Comparison of ENCODE assay signal across 8 cellular contexts in the genomic region with DNA sequence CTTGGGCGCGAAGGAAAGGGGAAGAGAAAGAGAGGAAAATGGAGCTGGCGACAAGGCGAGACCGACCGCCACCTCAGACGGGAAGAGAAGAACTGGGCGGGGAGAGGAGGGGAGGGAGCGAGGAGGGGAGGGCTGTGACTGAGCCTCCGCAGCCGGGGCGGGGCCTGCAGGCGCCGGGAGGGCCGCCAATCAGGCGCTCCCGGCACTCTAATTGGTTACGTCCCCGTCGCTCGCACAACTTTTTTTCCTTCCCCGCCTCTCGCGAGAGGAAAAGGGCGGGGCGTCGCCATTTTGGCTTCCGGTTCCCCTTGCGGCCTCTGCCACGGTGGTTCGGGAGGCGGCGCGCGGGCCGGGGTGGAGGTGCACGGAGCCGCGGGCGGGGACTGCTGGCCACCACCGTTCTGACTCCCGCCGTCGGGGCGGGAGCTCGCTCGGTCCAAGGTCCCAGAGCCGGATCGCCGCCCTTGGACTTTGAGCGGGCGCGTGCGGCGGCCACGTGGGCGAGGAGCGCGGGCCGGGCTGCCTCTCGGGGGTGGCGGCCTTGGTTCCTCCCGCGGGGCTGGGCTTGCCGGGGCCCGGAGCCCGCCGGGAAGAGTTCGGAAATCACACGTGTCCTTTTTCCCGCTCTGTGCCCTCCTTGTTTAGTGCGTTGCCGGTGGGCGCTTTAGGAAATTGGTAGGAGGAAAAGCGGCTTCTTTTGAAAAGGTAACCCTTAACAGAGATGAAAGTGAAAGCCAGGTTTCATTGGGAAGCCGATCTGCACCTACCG. TPM values are rescaled to one million over a fixed set of nuclear protein-coding genes. Genes with fewer than 3 reads are reported as not detected.
DNase-seq lines count a peak whose midpoint lies in the region; ATAC-seq and TF ChIP-seq lines count a peak whose summit lies in the region.

A gene (minus strand): TSS at position 94 of the 769 bp plus-strand sequence. CDS start 176 bp downstream, outside the sequence.

- H3K27me3 ChIP-seq in upper lobe of left lung = no peaks in the 10 kb centered on the region

- H3K4me3 ChIP-seq in upper lobe of left lung = peak within 1 kb of the TSS; percentile 83 to 96 (median 91)

- DNase-seq in NCI-H1694 treated with DMSO at 0.1 percent for 48 hours (lab: John Stamatoyannopoulos, UW) = peak; percentile 84
- DNase-seq in amniotic stem cell (lab: John Stamatoyannopoulos, UW) = peak; percentile 80
- peak; percentile 96 for DNase-seq in left cardiac atrium
- DNase-seq in posterior vena cava (ENCODE audit: low spot score) = peak; percentile 99
- peak; percentile 95 to 96 for DNase-seq in upper lobe of left lung

- H3K4me3 Mint-ChIP-seq in T-helper 1 cell treated with Interleukin-12 subunit alpha and Interleukin-12 subunit beta and Interleukin-4 antibody, amounts not matched to agents 30 μg/mL and 1 μg/mL, for 36 hours = peak within 1 kb of the TSS; percentile 89

- 1% methylated on average over 27 to 69 of the region's 77 CpGs for WGBS in upper lobe of left lung, 2 donors

- H3K36me3 Mint-ChIP-seq in T-helper 1 cell treated with Interleukin-12 subunit alpha and Interleukin-12 subunit beta and Interleukin-4 antibody, amounts not matched to agents 30 μg/mL and 1 μg/mL, for 36 hours (ENCODE audit: low read depth) = peaks cover 14% of the 10 kb centered on the region

- intact Hi-C loops in left cardiac atrium (cut with DNase I) (loop anchor here in 1 of 2 donors (5.0 kb wide), 3 partner anchors 59 to 126 kb away; a partner anchor contains a TSS), posterior vena cava (cut with DNase I) (loop anchor here in 1 of 2 donors (10.0 kb wide), 1 partner anchor 61 kb away; no protein-coding TSS in a partner anchor)

- H3K36me3 ChIP-seq in upper lobe of left lung = no peaks in the 10 kb centered on the region

- peak within 1 kb of the TSS; percentile 96 to 100 (median 98) for H3K27ac ChIP-seq in upper lobe of left lung

- peak within 1 kb of the TSS; percentile 93 for H3K27ac Mint-ChIP-seq in T-helper 1 cell treated with Interleukin-12 subunit alpha and Interleukin-12 subunit beta and Interleukin-4 antibody, amounts not matched to agents 30 μg/mL and 1 μg/mL, for 36 hours

- ATAC-seq in GM18499 (IDR thresholded peaks at IDR 0.05; ENCODE audit: insufficient read depth, unreplicated experiment) (peak; percentile 36), HG02938 (IDR thresholded peaks at IDR 0.05; ENCODE audit: unreplicated experiment) (peak; percentile 54), left cardiac atrium (peak; percentile 99), upper lobe of left lung (ENCODE audit: low FRiP score in 2 of 2) (peak; percentile 99 to 100)

- peaks cover 43% of the 10 kb centered on the region for H3K4me1 Mint-ChIP-seq in T-helper 1 cell treated with Interleukin-12 subunit alpha and Interleukin-12 subunit beta and Interleukin-4 antibody, amounts not matched to agents 30 μg/mL and 1 μg/mL, for 36 hours (ENCODE audit: low read depth)

- H3K27me3 Mint-ChIP-seq in T-helper 1 cell treated with Interleukin-12 subunit alpha and Interleukin-12 subunit beta and Interleukin-4 antibody, amounts not matched to agents 30 μg/mL and 1 μg/mL, for 36 hours (ENCODE audit: low read depth) = no peaks in the 10 kb centered on the region

- H3K4me1 ChIP-seq in upper lobe of left lung = peaks cover 36 to 52% (median 41%) of the 10 kb centered on the region in 4 donors

- no peaks in the 10 kb centered on the region for H3K9me3 Mint-ChIP-seq in T-helper 1 cell treated with Interleukin-12 subunit alpha and Interleukin-12 subunit beta and Interleukin-4 antibody, amounts not matched to agents 30 μg/mL and 1 μg/mL, for 36 hours

- TF ChIP-seq CTCF in upper lobe of left lung (IDR thresholded peaks at IDR 0.05) = peak in 3 of 6 experiments; percentile 23 to 31 (median 26)

- peak in 3 of 4 donors; percentile 59 to 92 (median 78) for TF ChIP-seq POLR2A in upper lobe of left lung (IDR thresholded peaks at IDR 0.05)

- peak in 1 of 4 donors; percentile 6 for TF ChIP-seq EP300 in upper lobe of left lung (IDR thresholded peaks at IDR 0.05)

- no peaks in the 10 kb centered on the region for H3K9me3 ChIP-seq in upper lobe of left lung

RNA-seq across cellular contexts. Expression of the gene that starts here (rescaled TPM):
- 100 to 1,000 TPM; 107 to 120 TPM for total RNA-seq in left cardiac atrium
- 100 to 1,000 TPM; 151 to 153 TPM for total RNA-seq in posterior vena cava
- total RNA-seq in upper lobe of left lung = 100 to 1,000 TPM in 4 of 6 donors, 10 to 100 TPM in 2; 77.5 to 239 (median 176) TPM

Comparison
In these comparisons a context has a peak if more than half of its experiments do, and no peak if none do; other contexts are left out.
1. Peak in every context shown above with its lines: DNase-seq, ATAC-seq, H3K4me3 ChIP-seq and H3K27ac ChIP-seq.
2. ATAC-seq: peak in every context shown above with its lines; median percentile 100 in upper lobe of left lung; 99 in left cardiac atrium; 54 in HG02938; 36 in GM18499.